ENCODE assay signal across 28 cellular contexts in the genomic region with DNA sequence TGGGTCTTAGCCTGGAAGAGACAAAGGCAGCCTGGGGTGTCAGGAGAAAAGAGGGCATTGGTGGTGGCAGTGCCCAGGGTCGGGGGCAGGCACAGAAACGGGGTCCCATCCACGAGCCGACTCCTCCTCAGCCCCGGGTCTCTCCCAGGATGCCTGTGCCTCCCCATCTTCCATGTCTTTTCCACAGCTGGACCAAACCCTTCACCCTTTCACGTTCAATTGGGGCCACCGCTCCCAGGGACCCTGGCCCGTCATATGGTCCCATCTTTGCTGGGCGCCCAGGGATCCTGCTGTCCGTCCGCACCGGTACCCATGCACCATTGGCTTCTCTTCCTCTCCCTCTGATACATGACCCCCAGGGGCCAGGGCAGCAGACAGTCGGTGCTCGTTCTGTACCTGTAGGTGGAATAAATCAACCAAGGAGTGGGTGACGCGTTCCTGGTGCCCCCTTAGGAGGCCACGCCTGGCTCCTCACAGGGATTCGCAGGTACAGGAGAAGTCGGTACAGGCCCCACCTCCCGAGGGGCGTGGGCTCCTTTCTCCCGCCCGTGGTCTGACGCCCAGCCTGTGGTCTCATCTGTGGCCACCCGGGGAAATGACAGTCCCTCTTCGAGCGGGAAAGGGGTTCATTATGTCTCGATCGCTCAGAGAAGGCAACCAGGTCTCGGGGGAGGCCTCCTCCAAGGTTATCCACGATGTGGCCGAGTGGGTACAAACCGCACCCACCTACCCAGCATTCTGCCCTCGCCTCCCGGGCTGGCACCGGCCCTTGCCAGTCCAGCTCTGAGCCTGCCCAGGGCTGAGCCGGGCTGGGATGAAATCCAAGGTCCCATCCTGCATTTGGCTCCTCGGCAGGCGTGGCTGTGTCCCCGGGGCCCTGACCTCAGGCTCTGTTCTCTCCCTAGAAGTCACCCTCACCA.
"Had no signal": no experiment of that assay in that cellular context is flagged by ENCODE, and none has a peak within 500 bp of the region (broad histone marks: within the 10 kb centered on the region; RNA-seq: fewer than 3 reads in every experiment).

No MANE protein-coding gene starts in this region.

- H3K4me1 Mint-ChIP-seq: mesothelial cell of epicardium, neural crest cell had no signal

- H3K27me3 ChIP-seq: foreskin keratinocyte, right lobe of liver, tibial nerve, upper lobe of left lung had no signal

- H3K27ac Mint-ChIP-seq: memory B cell; mesothelial cell of epicardium; natural killer cell treated with Interleukin-12 subunit alpha and Interleukin-12 subunit beta and Interleukin-15 and Interleukin-18, amount 100 ng/mL, for 72 hours; stimulated activated naive B cell treated with anti-CD40 and anti-IgM and Interleukin-4, amounts not matched to agents 10 μg/mL and 1 μg/mL and 100 μg/mL, for 72 hours; stimulated activated naive CD8-positive, alpha-beta T cell treated with anti-CD3 and anti-CD28 coated beads, Interleukin-15, Interleukin-2, amounts not matched to agents 100 ng/mL and 50 ng/mL, for 24 hours had no signal

- ATAC-seq: foreskin keratinocyte; gastroesophageal sphincter; heart right ventricle; left colon; mucosa of descending colon; natural killer cell treated with Interleukin-12 subunit alpha and Interleukin-12 subunit beta and Interleukin-15 and Interleukin-18, amount 100 ng/mL, for 72 hours; psoas muscle; right lobe of liver; stimulated activated naive B cell treated with anti-CD40 and anti-IgM and Interleukin-4, amounts not matched to agents 10 μg/mL and 1 μg/mL and 100 μg/mL, for 72 hours had no signal

- DNase-seq: effector CD8-positive, alpha-beta T cell; foreskin keratinocyte; heart right ventricle; hippocampal formation; kidney glomerular epithelial cell; left colon; left ventricle myocardium inferior; mucosa of descending colon; naive B cell; retina; right lobe of liver; small intestine; stimulated activated CD4-positive, alpha-beta T cell treated with anti-CD3 and anti-CD28 coated beads, Interleukin-15, amount 100 ng/mL, for 24 hours; stimulated activated CD4-positive, alpha-beta T cell treated with anti-CD3 and anti-CD28 coated beads, Interleukin-2, amount 100 ng/mL, for 48 hours; stimulated activated naive B cell treated with anti-CD40 and anti-IgM and Interleukin-4, amounts not matched to agents 10 μg/mL and 1 μg/mL and 100 μg/mL, for 72 hours; upper lobe of left lung had no signal

- H3K4me1 ChIP-seq: esophagus muscularis mucosa, foreskin keratinocyte, gastroesophageal sphincter, heart right ventricle, left ventricle myocardium inferior, psoas muscle, right lobe of liver, tibial nerve, upper lobe of left lung had no signal

- H3K9me3 ChIP-seq: mucosa of descending colon, right lobe of liver, thoracic aorta had no signal

- H3K4me3 ChIP-seq: dorsolateral prefrontal cortex, esophagus muscularis mucosa, gastroesophageal sphincter, heart right ventricle, left ventricle myocardium inferior, lung, mucosa of descending colon, psoas muscle, right lobe of liver, thoracic aorta, tibial nerve, upper lobe of left lung had no signal

- H3K9me3 Mint-ChIP-seq: stimulated activated naive CD8-positive, alpha-beta T cell treated with anti-CD3 and anti-CD28 coated beads, Interleukin-15, Interleukin-2, amounts not matched to agents 100 ng/mL and 50 ng/mL, for 24 hours had no signal

- H3K36me3 Mint-ChIP-seq: mesothelial cell of epicardium; natural killer cell treated with Interleukin-12 subunit alpha and Interleukin-12 subunit beta and Interleukin-15 and Interleukin-18, amount 100 ng/mL, for 72 hours; stimulated activated naive B cell treated with anti-CD40 and anti-IgM and Interleukin-4, amounts not matched to agents 10 μg/mL and 1 μg/mL and 100 μg/mL, for 72 hours had no signal

- H3K4me3 Mint-ChIP-seq: memory B cell; mesothelial cell of epicardium; naive B cell; natural killer cell treated with Interleukin-12 subunit alpha and Interleukin-12 subunit beta and Interleukin-15 and Interleukin-18, amount 100 ng/mL, for 72 hours; neural crest cell; stimulated activated naive B cell treated with anti-CD40 and anti-IgM and Interleukin-4, amounts not matched to agents 10 μg/mL and 1 μg/mL and 100 μg/mL, for 72 hours; stimulated activated naive CD8-positive, alpha-beta T cell treated with anti-CD3 and anti-CD28 coated beads, Interleukin-15, Interleukin-2, amounts not matched to agents 100 ng/mL and 50 ng/mL, for 24 hours had no signal

- H3K36me3 ChIP-seq: esophagus muscularis mucosa, gastroesophageal sphincter, heart right ventricle, left ventricle myocardium inferior, right lobe of liver, thoracic aorta, tibial nerve, upper lobe of left lung had no signal

- H3K27ac ChIP-seq: dorsolateral prefrontal cortex, esophagus muscularis mucosa, foreskin keratinocyte, gastroesophageal sphincter, heart right ventricle, left ventricle myocardium inferior, psoas muscle, right lobe of liver, thoracic aorta, tibial nerve, upper lobe of left lung had no signal
